8 cellular contexts compared by ENCODE assay signal in genomic region chr3:142577701-142578308, GRCh38. TPM values are rescaled to one million over a fixed set of nuclear protein-coding genes. Genes with fewer than 3 reads are reported as not detected.
DNase-seq lines count a peak whose midpoint lies in the region; ATAC-seq and TF ChIP-seq lines count a peak whose summit lies in the region.

No MANE protein-coding gene starts in this region.

- H3K36me3 ChIP-seq in CD8-positive, alpha-beta T cell (ENCODE audit: insufficient read depth, low read length) = no peaks in the 10 kb centered on the region

- no peak for TF ChIP-seq CTCF in CD8-positive, alpha-beta T cell (IDR thresholded peaks at IDR 0.05)
- no peak for TF ChIP-seq CTCF in coronary artery (IDR thresholded peaks at IDR 0.05)
- TF ChIP-seq CTCF in omental fat pad (IDR thresholded peaks at IDR 0.05) = no peak

- peaks cover 27% of the 10 kb centered on the region for H3K36me3 Mint-ChIP-seq in CD8-positive, alpha-beta T cell
- peaks cover 0 to 16% (median 2%) of the 10 kb centered on the region in 3 donors for H3K36me3 Mint-ChIP-seq in naive thymus-derived CD8-positive, alpha-beta T cell

- no peaks in the 10 kb centered on the region for H3K27me3 ChIP-seq in CD8-positive, alpha-beta T cell (ENCODE audit: insufficient read depth, low read length)

- ATAC-seq in CD8-positive, alpha-beta T cell = no peak
- no peak for ATAC-seq in naive thymus-derived CD8-positive, alpha-beta T cell
- ATAC-seq in GM21619 (IDR thresholded peaks at IDR 0.05; ENCODE audit: unreplicated experiment) = no peak
- ATAC-seq in HG03039 (IDR thresholded peaks at IDR 0.05; ENCODE audit: unreplicated experiment) = no peak
- no peak for ATAC-seq in omental fat pad (ENCODE audit: low FRiP score)

- peak overlapping the region; percentile 99 for H3K4me3 ChIP-seq in CD8-positive, alpha-beta T cell (ENCODE audit: low read depth, low read length)
- peak overlapping the region; percentile 96 for H3K4me3 ChIP-seq in coronary artery

- H3K27ac Mint-ChIP-seq in CD8-positive, alpha-beta T cell = peak overlapping the region; percentile 98
- peak overlapping the region; percentile 96 to 99 (median 98) for H3K27ac Mint-ChIP-seq in naive thymus-derived CD8-positive, alpha-beta T cell

- CTCF ChIA-PET in CD8-positive, alpha-beta T cell (lab: Charles Lee) = interaction anchor here (1.0 to 1.2 kb wide), 2 partner anchors 16 to 66 kb away, joined by 3 to 4 read pairs; no protein-coding TSS in a partner anchor

- H3K9me3 Mint-ChIP-seq in CD8-positive, alpha-beta T cell = no peaks in the 10 kb centered on the region
- no peaks in the 10 kb centered on the region for H3K9me3 Mint-ChIP-seq in naive thymus-derived CD8-positive, alpha-beta T cell

- peaks cover 45% of the 10 kb centered on the region for H3K4me1 ChIP-seq in CD8-positive, alpha-beta T cell (ENCODE audit: insufficient read depth, low read length)

- peak overlapping the region; percentile 97 for H3K27ac ChIP-seq in CD8-positive, alpha-beta T cell (ENCODE audit: low read depth, low read length)
- peak overlapping the region; percentile 91 to 95 for H3K27ac ChIP-seq in coronary artery

- H3K27me3 Mint-ChIP-seq in CD8-positive, alpha-beta T cell (ENCODE audit: low read depth) = no peaks in the 10 kb centered on the region
- H3K27me3 Mint-ChIP-seq in naive thymus-derived CD8-positive, alpha-beta T cell = peaks cover 0 to 3% (median 0%) of the 10 kb centered on the region in 5 donors

- no peak for DNase-seq in CD8-positive, alpha-beta T cell
- DNase-seq in M059J (ENCODE audit: low read depth) = peak; percentile 49
- no peak for DNase-seq in coronary artery (ENCODE audit: low spot score)
- DNase-seq in naive thymus-derived CD8-positive, alpha-beta T cell = peak in 1 of 10 donors; percentile 31
- no peak for DNase-seq in DMS114 treated with DMSO at 0.1 percent for 48 hours (lab: John Stamatoyannopoulos, UW; ENCODE audit: unreplicated experiment)
- no peak for DNase-seq in omental fat pad (ENCODE audit: low spot score)

- peak overlapping the region; percentile 96 for H3K4me3 Mint-ChIP-seq in CD8-positive, alpha-beta T cell
- peak overlapping the region; percentile 93 to 99 (median 96) for H3K4me3 Mint-ChIP-seq in naive thymus-derived CD8-positive, alpha-beta T cell

- H3K4me1 Mint-ChIP-seq in CD8-positive, alpha-beta T cell (ENCODE audit: low read depth) = peaks cover 52% of the 10 kb centered on the region
- peaks cover 29 to 65% (median 54%) of the 10 kb centered on the region in 4 donors for H3K4me1 Mint-ChIP-seq in naive thymus-derived CD8-positive, alpha-beta T cell

- POLR2A ChIA-PET in CD8-positive, alpha-beta T cell (lab: Charles Lee) = interaction anchor here (0.5 to 2.3 kb wide), 12 partner anchors 11 to 1319 kb away, joined by 3 to 21 read pairs (median 6); partner anchors contain the start of genes PLS1, TRPC1 and U2SURP
- POLR2A ChIA-PET in naive thymus-derived CD8-positive, alpha-beta T cell (lab: Charles Lee) = interaction anchor here (0.8 to 3.0 kb wide), 12 partner anchors 8 to 1394 kb away, joined by 3 to 44 read pairs (median 6); partner anchors contain the start of genes DIPK2A, PLS1, TRPC1 and U2SURP

- intact Hi-C loops in CD8-positive, alpha-beta T cell (cut with DNase I, micrococcal nuclease) = loop anchor here (1.0 to 10.0 kb wide), 14 partner anchors 18 to 1636 kb away; partner anchors contain the start of genes DIPK2A (in 2 of the 2), PLS1 (in 2 of the 2), SLC25A36 (in 2 of the 2) and TRPC1 (in 2 of the 2)

- no peaks in the 10 kb centered on the region for H3K9me3 ChIP-seq in CD8-positive, alpha-beta T cell (ENCODE audit: low read length)

RNA-seq across cellular contexts. Expression of gene ATR, which starts 0.7 kb away (rescaled TPM):
- total RNA-seq in CD8-positive, alpha-beta T cell = 10 to 100 TPM; 26.7 to 28.0 TPM
- total RNA-seq in M059J (2014; rRNA removed; shearing (Covaris generic)) = 28.7 and 38.4 TPM in 2 replicates
- total RNA-seq in naive thymus-derived CD8-positive, alpha-beta T cell = 10 to 100 TPM; 47.1 to 49.9 TPM
- polyA plus RNA-seq in naive thymus-derived CD8-positive, alpha-beta T cell = 10 to 100 TPM; 10.5 to 11.6 (median 11.5) TPM
- total RNA-seq in omental fat pad = 10 to 100 TPM; 18.8 to 35.8 (median 32.3) TPM

RNA-seq across cellular contexts. Expression of gene PLS1, which starts 18.4 kb away (rescaled TPM):
- total RNA-seq in CD8-positive, alpha-beta T cell = 1 to 10 TPM in 1 of 2 experiments, under 1 TPM in 1; 0.57 to 2.0 TPM
- total RNA-seq in M059J (2014; rRNA removed; shearing (Covaris generic)) = 13.9 and 17.1 TPM in 2 replicates
- 1 to 10 TPM; 3.2 to 4.3 TPM for total RNA-seq in naive thymus-derived CD8-positive, alpha-beta T cell
- 1 to 10 TPM; 3.6 to 6.1 (median 4.4) TPM for polyA plus RNA-seq in naive thymus-derived CD8-positive, alpha-beta T cell
- total RNA-seq in omental fat pad = 1 to 10 TPM; 1.2 to 3.2 (median 2.0) TPM
